Comparison of ENCODE assay signal across 26 cellular contexts in the genomic region with DNA sequence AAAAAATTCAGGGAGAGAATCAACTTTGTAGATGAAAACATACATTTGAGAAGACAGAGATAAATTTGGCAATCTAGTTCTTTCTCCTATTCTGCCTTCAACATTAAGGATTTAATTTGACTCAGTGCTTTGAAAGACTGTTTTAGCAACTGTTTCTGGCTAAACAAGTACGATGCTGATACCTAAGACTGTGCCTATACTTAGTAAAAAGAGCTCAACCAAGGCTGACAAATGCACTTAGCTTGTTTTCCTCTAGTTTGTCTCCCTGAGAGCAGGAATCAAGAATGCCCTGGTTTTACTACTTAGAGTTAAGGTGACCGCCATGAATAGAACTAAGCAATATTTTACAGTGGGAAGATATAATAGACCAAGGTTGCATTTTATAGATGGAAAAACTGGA. TPM values are rescaled to one million over a fixed set of nuclear protein-coding genes. Genes with fewer than 3 reads are reported as not detected.
DNase-seq lines count a peak whose midpoint lies in the region; ATAC-seq and TF ChIP-seq lines count a peak whose summit lies in the region.
"Had no signal": no experiment of that assay in that cellular context is flagged by ENCODE, and none has a peak within 500 bp of the region (broad histone marks: within the 10 kb centered on the region; RNA-seq: fewer than 3 reads in every experiment).

No MANE protein-coding gene starts in this region.

- H3K36me3 ChIP-seq in ascending aorta (no peaks in the 10 kb centered on the region), right atrium auricular region (no peaks in the 10 kb centered on the region), stomach smooth muscle (ENCODE audit: control insufficient read depth in 2 of 2, insufficient read depth in 2 of 2, low read length in 2 of 2) (no peaks in the 10 kb centered on the region), PC-3 (ENCODE audit: low read depth, low read length) (peaks cover 81% of the 10 kb centered on the region)

- no peak for TF ChIP-seq CTCF in ascending aorta (IDR thresholded peaks at IDR 0.05)
- TF ChIP-seq CTCF in right atrium auricular region (IDR thresholded peaks at IDR 0.05): no peak
- no peak for TF ChIP-seq CTCF in PC-3 (conservative IDR thresholded peaks at IDR 0.05; ENCODE audit: low read depth, low read length)

- H3K27me3 ChIP-seq in ascending aorta (no peaks in the 10 kb centered on the region), right atrium auricular region (no peaks in the 10 kb centered on the region), stomach smooth muscle (ENCODE audit: control insufficient read depth in 1 of 2, insufficient read depth in 2 of 2, low read length in 2 of 2) (no peaks in the 10 kb centered on the region), PC-3 (ENCODE audit: low read length) (no peaks in the 10 kb centered on the region)

- H3K4me1 Mint-ChIP-seq in stimulated activated memory B cell treated with anti-CD40 and anti-IgM and Interleukin-4, amounts not matched to agents 10 μg/mL and 1 μg/mL and 100 μg/mL, for 72 hours: no peaks in the 10 kb centered on the region

- H3K27me3 Mint-ChIP-seq in stimulated activated memory B cell treated with anti-CD40 and anti-IgM and Interleukin-4, amounts not matched to agents 10 μg/mL and 1 μg/mL and 100 μg/mL, for 72 hours: no peaks in the 10 kb centered on the region

- no peak overlapping the region for H3K4me3 Mint-ChIP-seq in stimulated activated memory B cell treated with anti-CD40 and anti-IgM and Interleukin-4, amounts not matched to agents 10 μg/mL and 1 μg/mL and 100 μg/mL, for 72 hours

- H3K27ac ChIP-seq in ascending aorta (peak overlapping the region; percentile 73 to 75), right atrium auricular region (peak overlapping the region; percentile 32 to 58), stomach smooth muscle (ENCODE audit: low read length) (peak overlapping the region; percentile 25), PC-3 (ENCODE audit: low read length) (no peak overlapping the region)
- H3K27ac ChIP-seq: PC-9, SK-N-MC had no signal

- no peak overlapping the region for H3K4me3 ChIP-seq in ascending aorta
- no peak overlapping the region for H3K4me3 ChIP-seq in right atrium auricular region
- H3K4me3 ChIP-seq in stomach smooth muscle (ENCODE audit: low read length in 2 of 2): no peak overlapping the region
- no peak overlapping the region for H3K4me3 ChIP-seq in PC-3 (ENCODE audit: low read length)
- H3K4me3 ChIP-seq: PC-9, SK-N-MC had no signal

- H3K9me3 Mint-ChIP-seq in stimulated activated memory B cell treated with anti-CD40 and anti-IgM and Interleukin-4, amounts not matched to agents 10 μg/mL and 1 μg/mL and 100 μg/mL, for 72 hours: no peaks in the 10 kb centered on the region

- no peak for DNase-seq in Right ventricle myocardium superior
- DNase-seq in cardiac septum (ENCODE audit: low spot score): no peak
- DNase-seq in ascending aorta (ENCODE audit: low spot score in 2 of 2): no peak
- no peak for DNase-seq in right atrium auricular region (ENCODE audit: low spot score)
- DNase-seq in PC-3: no peak
- no peak for DNase-seq in stimulated activated CD4-positive, alpha-beta T cell treated with anti-CD3 and anti-CD28 coated beads, Interleukin-2, amount 100 ng/mL, for 24 hours
- DNase-seq: 8988T; Calu3; DMS153; DND-41; KBM-7; MV-4-11; NCI-H1105; NCI-H1436 treated with DMSO at 0.1 percent for 48 hours; NCI-H187 treated with DMSO at 0.1 percent for 48 hours; NCI-H2107; NCI-H446; NCI-H524 treated with DMSO at 0.1 percent for 48 hours; NCI-H82; NK-92 treated with Interleukin-12 subunit alpha and Interleukin-12 subunit beta, amount 100 ng/mL, for 24 hours; PC-9; RPMI8226; SIG-M5 had no signal

- BruUV-seq in PC-3 (replicated peaks; lab: Mats Ljungman, UMichigan): no TSS peak

- CTCF ChIA-PET in PC-3 (lab: Charles Lee): no interaction called here

- intact Hi-C loops in Right ventricle myocardium superior (cut with DNase I): no loop called here
- intact Hi-C loops in cardiac septum (cut with DNase I): no loop called here
- intact Hi-C loops in ascending aorta (cut with DNase I): loop anchor here (5.0 kb wide), 1 partner anchor 47 kb away; the partner anchor contains the start of gene NRP1
- intact Hi-C loops in PC-3 (cut with micrococcal nuclease): no loop called here

- H3F3A ChIP-seq in PC-3 (ENCODE audit: low read length, unreplicated experiment): no peaks in the 10 kb centered on the region

- H3K4me2 ChIP-seq in PC-3 (ENCODE audit: low read length): no peak overlapping the region
- H3K4me2 ChIP-seq: PC-9 had no signal

- H4K20me1 ChIP-seq in PC-3 (ENCODE audit: low read length): no peaks in the 10 kb centered on the region; the same call in 1 of the 2 replicates

- peaks cover 97% of the 10 kb centered on the region for H3K79me2 ChIP-seq in PC-3 (ENCODE audit: low read length)

- no peak overlapping the region for H2AFZ ChIP-seq in PC-3 (ENCODE audit: low read length)
- H2AFZ ChIP-seq: PC-9 had no signal

- ATAC-seq in Right ventricle myocardium superior (ENCODE audit: poor library complexity) (peak; percentile 39), PC-3 (no peak)
- no peak for ATAC-seq in stimulated activated memory B cell treated with anti-CD40 and anti-IgM and Interleukin-4, amounts not matched to agents 10 μg/mL and 1 μg/mL and 100 μg/mL, for 72 hours

- H3K36me3 Mint-ChIP-seq in stimulated activated memory B cell treated with anti-CD40 and anti-IgM and Interleukin-4, amounts not matched to agents 10 μg/mL and 1 μg/mL and 100 μg/mL, for 72 hours: no peaks in the 10 kb centered on the region

- H3K27ac Mint-ChIP-seq in stimulated activated memory B cell treated with anti-CD40 and anti-IgM and Interleukin-4, amounts not matched to agents 10 μg/mL and 1 μg/mL and 100 μg/mL, for 72 hours: no peak overlapping the region

- H3K9me3 ChIP-seq in ascending aorta (no peaks in the 10 kb centered on the region), right atrium auricular region (no peaks in the 10 kb centered on the region), stomach smooth muscle (ENCODE audit: control insufficient read depth in 2 of 2, low read length in 2 of 2) (no peaks in the 10 kb centered on the region), PC-3 (ENCODE audit: low read length) (no peaks in the 10 kb centered on the region)

- no peaks in the 10 kb centered on the region for H3K9me2 ChIP-seq in PC-3 (replicated peaks; ENCODE audit: low read length)

- H3K4me1 ChIP-seq in ascending aorta (peaks cover 10 to 40% of the 10 kb centered on the region in 2 donors), right atrium auricular region (peaks cover 0 to 57% of the 10 kb centered on the region in 2 donors), stomach smooth muscle (ENCODE audit: control insufficient read depth, insufficient read depth, low read length) (peaks cover 18% of the 10 kb centered on the region), PC-3 (ENCODE audit: insufficient read depth, low read length) (peaks cover 39% of the 10 kb centered on the region)

- H3K9ac ChIP-seq in stomach smooth muscle (ENCODE audit: low read length in 2 of 2): no peak overlapping the region
- H3K9ac ChIP-seq in PC-3 (ENCODE audit: low read length): no peak overlapping the region

- POLR2A ChIA-PET in PC-3 (lab: Charles Lee; ENCODE audit: unreplicated experiment): interaction anchor here (0.5 kb wide), 1 partner anchor 11 kb away, joined by 3 read pairs; no protein-coding TSS in a partner anchor

RNA-seq across cellular contexts. Expression of gene NRP1, which starts 49.5 kb away (rescaled TPM):
- total RNA-seq in Right ventricle myocardium superior (159 TPM), cardiac septum (138 TPM), ascending aorta (122 TPM), right atrium auricular region (10 to 100 TPM; 54.6 to 83.1 TPM), PC-3 (2014; rRNA removed) (482 and 555 TPM in 2 replicates)
